Comparison of ENCODE assay signal across 8 cellular contexts in the genomic region with DNA sequence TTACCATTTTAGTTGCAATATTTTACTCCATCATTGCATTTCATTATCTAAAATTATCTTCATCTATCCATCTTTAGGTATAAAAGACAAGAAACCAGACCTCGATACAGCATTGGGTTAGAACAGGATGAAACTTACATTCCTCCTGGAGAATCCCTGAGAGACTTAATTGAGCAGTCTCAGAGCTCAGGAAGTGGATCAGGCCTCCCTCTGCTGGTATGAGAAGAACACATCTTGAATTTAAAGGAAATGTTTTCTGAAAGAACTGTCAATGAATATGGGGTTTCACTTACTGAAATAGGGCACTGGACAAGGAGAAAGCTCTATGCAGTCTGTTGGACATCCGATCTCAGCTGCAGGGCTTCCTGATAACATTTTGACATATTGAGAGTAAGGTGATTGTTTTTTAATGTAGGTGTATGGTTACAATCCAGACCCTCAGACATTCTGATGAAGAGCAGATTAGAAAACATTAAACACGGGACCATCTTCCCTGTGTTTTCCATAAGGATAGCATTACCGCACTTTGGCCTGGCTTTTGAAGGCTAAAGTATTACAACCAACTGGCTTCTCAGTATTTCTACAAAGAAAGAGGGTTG.
DNase-seq lines count a peak whose midpoint lies in the region; ATAC-seq and TF ChIP-seq lines count a peak whose summit lies in the region.

No MANE protein-coding gene starts in this region.

- H3K4me3 ChIP-seq in fibroblast of villous mesenchyme (ENCODE audit: low read depth, low read length) = no peak overlapping the region
- H3K4me3 ChIP-seq in CD8-positive, alpha-beta T cell (ENCODE audit: low read depth, low read length) = no peak overlapping the region

- no peaks in the 10 kb centered on the region for H3K36me3 ChIP-seq in CD8-positive, alpha-beta T cell (ENCODE audit: insufficient read depth, low read length)

- intact Hi-C loops in CD8-positive, alpha-beta T cell (cut with DNase I, micrococcal nuclease) = loop anchor here in 1 of 2 experiments (5.0 kb wide), 1 partner anchor 503 kb away; no protein-coding TSS in a partner anchor

- no peaks in the 10 kb centered on the region for H3K27me3 Mint-ChIP-seq in CD8-positive, alpha-beta T cell (ENCODE audit: low read depth)

- TF ChIP-seq CTCF in fibroblast of villous mesenchyme (IDR thresholded peaks at IDR 0.05; ENCODE audit: insufficient read depth, low read depth, low read length) = peak; percentile 74
- no peak for TF ChIP-seq CTCF in CD8-positive, alpha-beta T cell (IDR thresholded peaks at IDR 0.05)

- H3K27ac ChIP-seq in CD8-positive, alpha-beta T cell (ENCODE audit: low read depth, low read length) = no peak overlapping the region

- H3K36me3 Mint-ChIP-seq in CD8-positive, alpha-beta T cell = no peaks in the 10 kb centered on the region

- no peaks in the 10 kb centered on the region for H3K4me1 Mint-ChIP-seq in CD8-positive, alpha-beta T cell (ENCODE audit: low read depth)

- H3K4me3 Mint-ChIP-seq in CD8-positive, alpha-beta T cell = no peak overlapping the region

- no peak overlapping the region for H3K27ac Mint-ChIP-seq in CD8-positive, alpha-beta T cell

- POLR2A ChIA-PET in CD8-positive, alpha-beta T cell (lab: Charles Lee) = interaction anchor here (0.6 kb wide), 1 partner anchor 19 kb away, joined by 10 read pairs; no protein-coding TSS in a partner anchor

- DNase-seq in AG08395 (ENCODE audit: low spot score) (peak; percentile 58), H4 (ENCODE audit: low spot score) (peak; percentile 71), SK-MEL-5 (ENCODE audit: low read depth, low spot score) (peak; percentile 79), fibroblast of villous mesenchyme (ENCODE audit: low read depth) (peak; percentile 77), pulmonary artery endothelial cell (ENCODE audit: low read depth, low spot score) (peak; percentile 29)
- DNase-seq in CD8-positive, alpha-beta T cell = no peak

- ATAC-seq in HG02970 (IDR thresholded peaks at IDR 0.05; ENCODE audit: low FRiP score, unreplicated experiment) (no peak), GM18498 (IDR thresholded peaks at IDR 0.05; ENCODE audit: unreplicated experiment) (no peak)
- no peak for ATAC-seq in CD8-positive, alpha-beta T cell

- CTCF ChIA-PET in CD8-positive, alpha-beta T cell (lab: Charles Lee) = no interaction called here

- no peaks in the 10 kb centered on the region for H3K9me3 Mint-ChIP-seq in CD8-positive, alpha-beta T cell

- H3K9me3 ChIP-seq in CD8-positive, alpha-beta T cell (ENCODE audit: low read length) = no peaks in the 10 kb centered on the region

- in situ Hi-C loops in SK-MEL-5 (cut with HindIII; ENCODE audit: low pct_unique_long_range_greater_than_20kb, low sequenced_read_pairs) = no loop called here

- H3K4me1 ChIP-seq in CD8-positive, alpha-beta T cell (ENCODE audit: insufficient read depth, low read length) = no peaks in the 10 kb centered on the region

- no peaks in the 10 kb centered on the region for H3K27me3 ChIP-seq in CD8-positive, alpha-beta T cell (ENCODE audit: insufficient read depth, low read length)

Comparison
In these comparisons a context has a peak if more than half of its experiments do, and no peak if none do; other contexts are left out.
1. DNase-seq: peak in AG08395 (single experiment), H4 (single experiment), SK-MEL-5 (single experiment), fibroblast of villous mesenchyme (single experiment) and pulmonary artery endothelial cell (single experiment); none in CD8-positive, alpha-beta T cell (0 of 7).